ENCODE assay signal across 26 cellular contexts in genomic region chr10:86929445-86929844, GRCh38. TPM values are rescaled to one million over a fixed set of nuclear protein-coding genes. Genes with fewer than 3 reads are reported as not detected.
"Had no signal": no experiment of that assay in that cellular context is flagged by ENCODE, and none has a peak within 500 bp of the region (broad histone marks: within the 10 kb centered on the region; RNA-seq: fewer than 3 reads in every experiment).

No MANE protein-coding gene starts in this region.

- H3K27me3 Mint-ChIP-seq: activated naive CD8-positive, alpha-beta T cell treated with anti-CD3 and anti-CD28 coated beads, Interleukin-2, amount 10 ng/mL, durations not matched to agents 7 days and 5 days; dendritic cell treated with granulocyte-macrophage colony-stimulating factor and Interleukin-4, amounts not matched to agents 40 ng/mL and 50 ng/mL, for 4 days; naive thymus-derived CD8-positive, alpha-beta T cell had no signal

- H3K36me3 Mint-ChIP-seq: activated naive CD8-positive, alpha-beta T cell treated with anti-CD3 and anti-CD28 coated beads, Interleukin-2, amount 10 ng/mL, durations not matched to agents 7 days and 5 days had no signal

- H3K9me3 Mint-ChIP-seq: activated naive CD4-positive, alpha-beta T cell treated with anti-CD3 and anti-CD28 coated beads, Interleukin-2, amount 10 ng/mL, durations not matched to agents 7 days and 5 days; activated naive CD8-positive, alpha-beta T cell treated with anti-CD3 and anti-CD28 coated beads, Interleukin-2, amount 10 ng/mL, durations not matched to agents 7 days and 5 days; dendritic cell treated with granulocyte-macrophage colony-stimulating factor and Interleukin-4, amounts not matched to agents 40 ng/mL and 50 ng/mL, for 4 days; naive thymus-derived CD8-positive, alpha-beta T cell; T-helper 2 cell treated with Interferon-gamma antibody and Interleukin-4, amounts not matched to agents 5 μg/mL and 100 μg/mL, for 36 hours had no signal

- H3K27me3 ChIP-seq: esophagus muscularis mucosa, right lobe of liver, tibial nerve had no signal

- H3K4me3 ChIP-seq: esophagus muscularis mucosa, left ventricle myocardium inferior, right lobe of liver, skin epidermis, tibial nerve had no signal

- H3K4me1 Mint-ChIP-seq: naive thymus-derived CD8-positive, alpha-beta T cell had no signal

- H3K27ac Mint-ChIP-seq: activated naive CD4-positive, alpha-beta T cell treated with anti-CD3 and anti-CD28 coated beads, Interleukin-2, amount 10 ng/mL, durations not matched to agents 7 days and 5 days; activated naive CD8-positive, alpha-beta T cell treated with anti-CD3 and anti-CD28 coated beads, Interleukin-2, amount 10 ng/mL, durations not matched to agents 7 days and 5 days; dendritic cell treated with granulocyte-macrophage colony-stimulating factor and Interleukin-4, amounts not matched to agents 40 ng/mL and 50 ng/mL, for 4 days; T-helper 2 cell treated with Interferon-gamma antibody and Interleukin-4, amounts not matched to agents 5 μg/mL and 100 μg/mL, for 36 hours had no signal

- H3K4me3 Mint-ChIP-seq: activated naive CD4-positive, alpha-beta T cell treated with anti-CD3 and anti-CD28 coated beads, Interleukin-2, amount 10 ng/mL, durations not matched to agents 7 days and 5 days; activated naive CD8-positive, alpha-beta T cell treated with anti-CD3 and anti-CD28 coated beads, Interleukin-2, amount 10 ng/mL, durations not matched to agents 7 days and 5 days; dendritic cell treated with granulocyte-macrophage colony-stimulating factor and Interleukin-4, amounts not matched to agents 40 ng/mL and 50 ng/mL, for 4 days; naive thymus-derived CD8-positive, alpha-beta T cell; T-helper 2 cell treated with Interferon-gamma antibody and Interleukin-4, amounts not matched to agents 5 μg/mL and 100 μg/mL, for 36 hours had no signal

- ATAC-seq: naive thymus-derived CD8-positive, alpha-beta T cell; right lobe of liver; stimulated activated naive CD8-positive, alpha-beta T cell treated with anti-CD3 and anti-CD28 coated beads, Interleukin-15, Interleukin-2, amounts not matched to agents 100 U/mL and 50 U/mL, for 24 hours had no signal

- DNase-seq: activated CD4-positive, alpha-beta T cell treated with anti-CD3 and anti-CD28 coated beads for 48 hours; activated CD4-positive, alpha-beta T cell treated with anti-CD3 and anti-CD28 coated beads, Interleukin-2, amount 50 U/mL, for 48 hours; activated CD8-positive, alpha-beta memory T cell treated with anti-CD3 and anti-CD28 coated beads, Interleukin-2, amount 50 U/mL, for 4 hours; activated gamma-delta T cell; activated naive CD4-positive, alpha-beta T cell treated with anti-CD3 and anti-CD28 coated beads, Interleukin-2, amount 10 ng/mL, durations not matched to agents 7 days and 5 days; activated naive CD8-positive, alpha-beta T cell treated with anti-CD3 and anti-CD28 coated beads, Interleukin-2, amount 10 ng/mL, durations not matched to agents 7 days and 5 days; activated T-cell treated with anti-CD3 and anti-CD28 coated beads, Interleukin-2, amount 50 U/mL, for 1 hour; central memory CD4-positive, alpha-beta T cell; effector CD4-positive, alpha-beta T cell; foreskin melanocyte; islet precursor cell; left ventricle myocardium inferior; naive thymus-derived CD8-positive, alpha-beta T cell; stimulated activated CD4-positive, alpha-beta T cell treated with anti-CD3 and anti-CD28 coated beads, Interleukin-12 subunit alpha, Interleukin-12 subunit beta, amount 100 ng/mL, for 4 hours; stimulated activated CD4-positive, alpha-beta T cell treated with anti-CD3 and anti-CD28 coated beads, Interleukin-4, amount 100 ng/mL, for 1 hour; stimulated activated naive CD8-positive, alpha-beta T cell treated with anti-CD3 and anti-CD28 coated beads, Interleukin-15, Interleukin-2, amounts not matched to agents 100 U/mL and 50 U/mL, for 24 hours; substantia nigra; T-helper 1 cell had no signal

- H3K27ac ChIP-seq: left ventricle myocardium inferior, right lobe of liver, skin epidermis, tibial nerve had no signal

- H3K9me3 ChIP-seq: esophagus muscularis mucosa, left ventricle myocardium inferior, right lobe of liver, tibial nerve had no signal

RNA-seq across cellular contexts. Expression of gene MMRN2, which starts 28.0 kb away (rescaled TPM):
- total RNA-seq: activated CD8-positive, alpha-beta memory T cell treated with anti-CD3 and anti-CD28 coated beads for 36 hours; activated naive CD8-positive, alpha-beta T cell treated with anti-CD3 and anti-CD28 coated beads, Interleukin-2, amount 10 ng/mL, durations not matched to agents 7 days and 5 days had no signal

RNA-seq across cellular contexts. Expression of gene SNCG, which starts 29.0 kb away (rescaled TPM):
- total RNA-seq: activated CD8-positive, alpha-beta memory T cell treated with anti-CD3 and anti-CD28 coated beads for 36 hours; activated naive CD8-positive, alpha-beta T cell treated with anti-CD3 and anti-CD28 coated beads, Interleukin-2, amount 10 ng/mL, durations not matched to agents 7 days and 5 days had no signal

RNA-seq across cellular contexts. Expression of gene ADIRF, which starts 38.8 kb away (rescaled TPM):
- total RNA-seq: activated CD8-positive, alpha-beta memory T cell treated with anti-CD3 and anti-CD28 coated beads for 36 hours; activated naive CD8-positive, alpha-beta T cell treated with anti-CD3 and anti-CD28 coated beads, Interleukin-2, amount 10 ng/mL, durations not matched to agents 7 days and 5 days; astrocyte; naive thymus-derived CD8-positive, alpha-beta T cell had no signal
